ENCODE assay signal across 8 cellular contexts in genomic region chr1:23367791-23368561, GRCh38. TPM values are rescaled to one million over a fixed set of nuclear protein-coding genes. Genes with fewer than 3 reads are reported as not detected.
DNase-seq lines count a peak whose midpoint lies in the region; ATAC-seq and TF ChIP-seq lines count a peak whose summit lies in the region.

No MANE protein-coding gene starts in this region.

- ATAC-seq in GM21619 (IDR thresholded peaks at IDR 0.05; ENCODE audit: unreplicated experiment) = peak; percentile 88

- DNase-seq in DMS153 treated with DMSO at 0.1 percent for 48 hours (lab: John Stamatoyannopoulos, UW; ENCODE audit: unreplicated experiment) (peak; percentile 97), OCI-M2 (lab: John Stamatoyannopoulos, UW; ENCODE audit: unreplicated experiment) (peak; percentile 77), epithelial cell of proximal tubule (ENCODE audit: low read depth) (no peak), mucosa of gallbladder (ENCODE audit: low spot score) (peak; percentile 99)
- DNase-seq in activated T-cell treated with anti-CD3 and anti-CD28 coated beads, Interleukin-2, amount 50 U/mL, for 1 hour = peak; percentile 94
- peak; percentile 96 for DNase-seq in stimulated activated CD8-positive, alpha-beta memory T cell treated with anti-CD3 and anti-CD28 coated beads, Interleukin-4, amount 100 ng/mL, for 24 hours (ENCODE audit: low read depth)

- no peak for TF ChIP-seq CTCF in epithelial cell of proximal tubule (conservative IDR thresholded peaks at IDR 0.05; ENCODE audit: low read depth, low read length)

- peak overlapping the region; percentile 82 for H3K4me3 ChIP-seq in epithelial cell of proximal tubule (ENCODE audit: low read depth, low read length)

- TF ChIP-seq EP300 in Ishikawa (IDR thresholded peaks at IDR 0.05; ENCODE audit: borderline replicate concordance) = no peak

- TF ChIP-seq RAD21 in Ishikawa (IDR thresholded peaks at IDR 0.05; ENCODE audit: low read depth) = no peak

TF ChIP-seq in Ishikawa, 13 proteins besides CTCF, POLR2A, EP300 and RAD21:
- TF ChIP-seq TEAD4 (IDR thresholded peaks at IDR 0.05) (no peak), USF1 (IDR thresholded peaks at IDR 0.05) (no peak), TCF12 (IDR thresholded peaks at IDR 0.05; ENCODE audit: low read depth) (no peak; the same call in 1 of the 2 replicates), FOXM1 (IDR thresholded peaks at IDR 0.05; ENCODE audit: borderline replicate concordance, low read depth) (no peak), YY1 (IDR thresholded peaks at IDR 0.05; ENCODE audit: low read depth) (no peak; the same call in 1 of the 2 replicates), MAX (IDR thresholded peaks at IDR 0.05) (peak; percentile 40; the same call in 1 of the 2 replicates), REST (IDR thresholded peaks at IDR 0.05; ENCODE audit: low read depth) (no peak), CREB1 (IDR thresholded peaks at IDR 0.05; ENCODE audit: low read depth) (no peak), ZBTB7A (IDR thresholded peaks at IDR 0.05; ENCODE audit: low read depth) (peak; percentile 84), EGR1 (IDR thresholded peaks at IDR 0.05) (peak; percentile 21; the same call in 1 of the 2 replicates), NFIC (IDR thresholded peaks at IDR 0.05) (peak; percentile 11; the same call in 1 of the 2 replicates), TAF1 (IDR thresholded peaks at IDR 0.05; ENCODE audit: low read depth) (peak; percentile 57; the same call in 1 of the 2 replicates), CEBPB (IDR thresholded peaks at IDR 0.05) (no peak)

RNA-seq across cellular contexts. Expression of gene ZNF436, which starts 1.7 kb away (rescaled TPM):
- 6.7 and 8.0 TPM in 2 replicates for total RNA-seq in epithelial cell of proximal tubule
- total RNA-seq in mucosa of gallbladder = 14.2 TPM

RNA-seq across cellular contexts. Expression of gene HNRNPR, which starts 23.9 kb away (rescaled TPM):
- 87.7 and 135 TPM in 2 replicates for total RNA-seq in epithelial cell of proximal tubule
- 83.3 TPM for total RNA-seq in mucosa of gallbladder

RNA-seq across cellular contexts. Expression of gene TCEA3, which starts 56.6 kb away (rescaled TPM):
- total RNA-seq in epithelial cell of proximal tubule (0.65 and 3.1 TPM in 2 replicates), mucosa of gallbladder (32.0 TPM)
